ENCODE assay signal across 15 cellular contexts in genomic region chr2:29066271-29066860, GRCh38. TPM values are rescaled to one million over a fixed set of nuclear protein-coding genes. Genes with fewer than 3 reads are reported as not detected.
A peak's percentile ranks its signal among the peaks of the same experiment; 100 is the strongest.
DNase-seq lines count a peak whose midpoint lies in the region; FAIRE-seq and TF ChIP-seq lines count a peak whose summit lies in the region.
"Had no signal": no experiment of that assay in that cellular context is flagged by ENCODE, and none has a peak within 500 bp of the region (broad histone marks: within the 10 kb centered on the region; RNA-seq: fewer than 3 reads in every experiment).

No MANE protein-coding gene starts in this region.

- H3K4me3 ChIP-seq in bronchial epithelial cell (ENCODE audit: low read depth, low read length) (no peak overlapping the region), right atrium auricular region (no peak overlapping the region), OCI-LY7 (ENCODE audit: low read depth, low read length, poor library complexity, severe bottlenecking) (no peak overlapping the region)
- H3K4me3 ChIP-seq: esophagus muscularis mucosa, MG63, SJSA1 had no signal

- H3K79me2 ChIP-seq in OCI-LY7 (ENCODE audit: insufficient read depth, low read depth, low read length), result no peaks in the 10 kb centered on the region

- H2AFZ ChIP-seq in OCI-LY7 (ENCODE audit: low read length), result no peak overlapping the region

- H3K4me1 ChIP-seq in right atrium auricular region (peaks cover 0 to 26% of the 10 kb centered on the region in 2 donors), OCI-LY7 (ENCODE audit: insufficient read depth, low read length, poor library complexity, severe bottlenecking) (no peaks in the 10 kb centered on the region)
- H3K4me1 ChIP-seq: SJSA1 had no signal

- no peaks in the 10 kb centered on the region for H3K27me3 ChIP-seq in bronchial epithelial cell (ENCODE audit: control insufficient read depth, insufficient read depth, low read length)
- H3K27me3 ChIP-seq in right atrium auricular region, result no peaks in the 10 kb centered on the region
- H3K27me3 ChIP-seq: esophagus muscularis mucosa, MG63, SJSA1 had no signal

- no peak overlapping the region for H3K27ac ChIP-seq in right atrium auricular region
- H3K27ac ChIP-seq in OCI-LY7 (ENCODE audit: low read depth, low read length, poor library complexity, severe bottlenecking), result no peak overlapping the region
- H3K27ac ChIP-seq: SJSA1 had no signal

- POLR2A ChIA-PET in OCI-LY7 (lab: Charles Lee), result interaction anchor here (0.5 kb wide), 1 partner anchor 1438 kb away, joined by 3 read pairs; no protein-coding TSS in a partner anchor

- CTCF ChIA-PET in OCI-LY7 (lab: Charles Lee; ENCODE audit: unreplicated experiment), result no interaction called here

- H3K4me2 ChIP-seq in OCI-LY7 (ENCODE audit: low read length), result no peak overlapping the region

- BruUV-seq in OCI-LY7 (replicated peaks; lab: Mats Ljungman, UMichigan), result no TSS peak

- H3K9me3 ChIP-seq in right atrium auricular region (no peaks in the 10 kb centered on the region), OCI-LY7 (ENCODE audit: low read length) (no peaks in the 10 kb centered on the region)
- H3K9me3 ChIP-seq: esophagus muscularis mucosa, MG63, SJSA1 had no signal

- H3K9me2 ChIP-seq in OCI-LY7 (ENCODE audit: insufficient read depth, low read length), result no peaks in the 10 kb centered on the region

- no peak for DNase-seq in HTR-8/SVneo (ENCODE audit: insufficient read length, low spot score)
- DNase-seq in bronchial epithelial cell (ENCODE audit: low read depth), result peak; percentile 94
- DNase-seq in right atrium auricular region (ENCODE audit: low spot score), result peak; percentile 71
- DNase-seq in stromal cell of bone marrow (ENCODE audit: low read depth), result peak; percentile 36
- no peak for DNase-seq in NCI-H1694 (lab: John Stamatoyannopoulos, UW)
- no peak for DNase-seq in OCI-LY7 (ENCODE audit: low spot score)
- no peak for DNase-seq in RKO (ENCODE audit: low spot score)
- no peak for DNase-seq in stimulated activated CD4-positive, alpha-beta T cell treated with anti-CD3 and anti-CD28 coated beads, Interleukin-2, amount 100 ng/mL, for 24 hours
- DNase-seq: activated T-cell treated with anti-CD3 and anti-CD28 coated beads, Interleukin-2, amount 50 U/mL, for 1 hour; CD8-positive, alpha-beta memory T cell; MG63; NCI-H510A treated with DMSO at 0.1 percent for 48 hours had no signal

- no peak for TF ChIP-seq CTCF in bronchial epithelial cell (IDR thresholded peaks at IDR 0.05; ENCODE audit: insufficient read depth, low read length, severe bottlenecking)
- TF ChIP-seq CTCF in right atrium auricular region (IDR thresholded peaks at IDR 0.05), result no peak
- TF ChIP-seq CTCF in OCI-LY7 (conservative IDR thresholded peaks at IDR 0.05; ENCODE audit: low read length), result no peak

- intact Hi-C loops in OCI-LY7 (cut with micrococcal nuclease; ENCODE audit: unreplicated experiment), result no loop called here

- no peaks in the 10 kb centered on the region for H4K20me1 ChIP-seq in OCI-LY7 (ENCODE audit: insufficient read depth, low read length)

- H3K36me3 ChIP-seq in bronchial epithelial cell (ENCODE audit: control insufficient read depth, insufficient read depth, low read length) (no peaks in the 10 kb centered on the region), right atrium auricular region (no peaks in the 10 kb centered on the region), OCI-LY7 (ENCODE audit: insufficient read depth, low read length) (no peaks in the 10 kb centered on the region)
- H3K36me3 ChIP-seq: esophagus muscularis mucosa, MG63, SJSA1 had no signal

- FAIRE-seq in HTR-8/SVneo (lab: Jason Lieb, UNC), result peak; percentile 94
- peak; percentile 99 for FAIRE-seq in bronchial epithelial cell (lab: Jason Lieb, UNC)
- FAIRE-seq: islet of Langerhans had no signal

RNA-seq across cellular contexts. Expression of gene PCARE, which starts 8.0 kb away (rescaled TPM):
- total RNA-seq in bronchial epithelial cell, result not detected in 2 replicates
- total RNA-seq in right atrium auricular region, result 1 to 10 TPM in 1 of 2 donors, under 1 TPM in 1; 0.79 to 2.2 TPM
- total RNA-seq in OCI-LY7 (2014; rRNA removed; shearing (Covaris generic)), result not detected in 2 replicates
- not detected in 2 replicates for total RNA-seq in OCI-LY7 (2022)
- total RNA-seq: CD8-positive, alpha-beta memory T cell; esophagus muscularis mucosa; SJSA1 had no signal

RNA-seq across cellular contexts. Expression of gene CLIP4, which starts 48.8 kb away (rescaled TPM):
- total RNA-seq in bronchial epithelial cell, result 102 and 144 TPM in 2 replicates
- 10 to 100 TPM; 66.5 to 71.0 TPM for total RNA-seq in right atrium auricular region
- not detected in 2 replicates for total RNA-seq in OCI-LY7 (2014; rRNA removed; shearing (Covaris generic))
- not detected in 2 replicates for total RNA-seq in OCI-LY7 (2022)

Comparison
In these comparisons a context has a peak if more than half of its experiments do, and no peak if none do; other contexts are left out.
1. DNase-seq: peak in bronchial epithelial cell (single experiment), right atrium auricular region (single experiment) and stromal cell of bone marrow (single experiment); none in HTR-8/SVneo (single experiment), NCI-H1694 (single experiment), OCI-LY7 (single experiment), RKO (single experiment) and stimulated activated CD4-positive, alpha-beta T cell treated with anti-CD3 and anti-CD28 coated beads, Interleukin-2, amount 100 ng/mL, for 24 hours (0 of 2).
2. RNA of gene CLIP4, which starts 48.8 kb away (total RNA-seq): 102 to 144 TPM in bronchial epithelial cell and 66.5 to 71.0 TPM in right atrium auricular region; not detected in OCI-LY7; every median in the first group is over 10 times any median in the second.